Comparison of ENCODE assay signal across 21 cellular contexts in the genomic region with DNA sequence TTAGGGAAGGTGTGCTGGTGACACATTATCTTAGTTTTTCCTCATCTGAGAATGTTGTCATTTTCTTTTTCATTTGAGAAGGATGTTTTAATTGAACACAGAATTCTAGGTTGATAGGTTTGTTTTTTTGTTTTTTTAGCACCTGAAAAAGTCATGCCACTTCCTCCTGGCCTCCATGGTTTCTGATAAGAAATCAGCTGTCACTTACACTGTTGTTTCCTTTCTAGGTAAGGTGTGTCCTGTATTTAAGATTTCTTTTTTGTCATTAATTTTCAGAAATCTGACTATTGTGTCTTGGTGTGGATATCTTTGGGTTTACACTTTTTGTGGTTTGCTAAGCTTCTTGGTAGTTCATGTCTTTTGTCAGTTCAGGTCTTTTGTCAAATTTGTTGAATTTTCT.
"Had no signal": no experiment of that assay in that cellular context is flagged by ENCODE, and none has a peak within 500 bp of the region (broad histone marks: within the 10 kb centered on the region; RNA-seq: fewer than 3 reads in every experiment).

No MANE protein-coding gene starts in this region.

- H3K4me3 Mint-ChIP-seq: naive B cell, neural progenitor cell had no signal

- H2AFZ ChIP-seq: neural progenitor cell had no signal

- H3K4me1 ChIP-seq: breast epithelium, esophagus squamous epithelium, heart right ventricle, neural progenitor cell, prostate gland, stomach, upper lobe of left lung had no signal

- ATAC-seq: activated CD4-positive, CD25-positive, alpha-beta regulatory T cell treated with anti-CD3 and anti-CD28 coated beads, Interleukin-2, amount 50 U/mL, for 24 hours; heart right ventricle; left ventricle myocardium superior; mucosa of descending colon; right cardiac atrium had no signal

- H3K36me3 ChIP-seq: breast epithelium, prostate gland had no signal

- H3K27ac Mint-ChIP-seq: neural progenitor cell had no signal

- H3K4me2 ChIP-seq: neural progenitor cell had no signal

- DNase-seq: activated CD4-positive, alpha-beta T cell treated with anti-CD3 and anti-CD28 coated beads, Interleukin-2, amount 50 U/mL, for 4 hours; activated effector memory CD4-positive, alpha-beta T cell treated with Interleukin-2 at 50 U/mL for 16 hours; activated naive CD4-positive, alpha-beta T cell treated with anti-CD3 and anti-CD28 coated beads, Interleukin-2, amount 50 U/mL, for 16 hours; activated T-cell treated with anti-CD3 and anti-CD28 coated beads, Interleukin-2, amount 50 U/mL, for 1 hour; effector CD4-positive, alpha-beta T cell; esophagus squamous epithelium; heart right ventricle; left ventricle myocardium superior; mucosa of descending colon; naive B cell; right cardiac atrium; small intestine; stimulated activated CD4-positive, alpha-beta T cell treated with anti-CD3 and anti-CD28 coated beads, Interleukin-4, amount 100 ng/mL, for 1 hour; stomach; T-helper 1 cell; upper lobe of left lung had no signal

- H3K27me3 ChIP-seq: ascending aorta, breast epithelium, esophagus squamous epithelium, heart right ventricle, neural progenitor cell, stomach, upper lobe of left lung had no signal

- H3K4me3 ChIP-seq: ascending aorta, breast epithelium, esophagus squamous epithelium, heart right ventricle, mucosa of descending colon, neural progenitor cell, prostate gland, stomach, upper lobe of left lung had no signal

- H3K9me3 ChIP-seq: ascending aorta, breast epithelium, prostate gland, upper lobe of left lung had no signal

- H3K4me1 Mint-ChIP-seq: neural progenitor cell had no signal

- H3K27me3 Mint-ChIP-seq: naive B cell had no signal

- H3K27ac ChIP-seq: ascending aorta, breast epithelium, esophagus squamous epithelium, heart right ventricle, neural progenitor cell, prostate gland, stomach, upper lobe of left lung had no signal

- H3K9ac ChIP-seq: neural progenitor cell had no signal
